ENCODE assay signal across 29 cellular contexts in the genomic region with DNA sequence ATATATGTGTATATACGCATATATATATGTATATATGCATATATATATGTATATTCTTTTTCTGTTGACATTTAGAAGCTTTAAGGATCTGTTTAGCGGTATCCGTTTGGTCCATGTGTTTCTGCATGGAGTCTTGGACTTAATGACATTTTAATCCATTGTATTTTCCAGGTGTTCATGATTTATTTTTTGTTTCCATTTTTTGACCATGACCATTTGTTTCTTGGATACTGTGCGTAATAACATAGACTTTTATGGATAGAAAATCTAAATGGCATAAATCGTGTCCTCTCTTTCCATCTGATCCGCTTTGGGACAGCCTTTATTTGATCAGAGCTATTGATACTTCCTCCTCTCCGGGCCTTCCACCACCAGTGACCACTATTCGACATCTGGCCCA.
"Had no signal": no experiment of that assay in that cellular context is flagged by ENCODE, and none has a peak within 500 bp of the region (broad histone marks: within the 10 kb centered on the region; RNA-seq: fewer than 3 reads in every experiment).

No MANE protein-coding gene starts in this region.

- H3K4me3 Mint-ChIP-seq: naive thymus-derived CD8-positive, alpha-beta T cell; natural killer cell treated with Interleukin-12 subunit alpha and Interleukin-12 subunit beta and Interleukin-15 and Interleukin-18, amount 100 ng/mL, for 72 hours; nephron progenitor cell; neural crest cell; stimulated activated memory B cell treated with anti-CD40 and anti-IgM and Interleukin-4, amounts not matched to agents 10 μg/mL and 1 μg/mL and 100 μg/mL, for 72 hours; stimulated activated naive CD8-positive, alpha-beta T cell treated with anti-CD3 and anti-CD28 coated beads, Interleukin-15, amount 100 ng/mL, for 72 hours had no signal

- H3K27me3 ChIP-seq: neutrophil, pancreas, right lobe of liver, spleen, suprapubic skin, testis, tibial artery, upper lobe of left lung, vagina had no signal

- H3K4me1 ChIP-seq: prostate gland, spleen, testis had no signal

- H3K36me3 ChIP-seq: neutrophil, pancreas, prostate gland, right lobe of liver, spleen, tibial artery had no signal

- H3K27ac ChIP-seq: neutrophil, pancreas, prostate gland, right lobe of liver, skin epidermis, spleen, suprapubic skin, testis, tibial artery, upper lobe of left lung, vagina had no signal

- H3K36me3 Mint-ChIP-seq: naive thymus-derived CD8-positive, alpha-beta T cell; natural killer cell treated with Interleukin-12 subunit alpha and Interleukin-12 subunit beta and Interleukin-15 and Interleukin-18, amount 100 ng/mL, for 72 hours; stimulated activated memory B cell treated with anti-CD40 and anti-IgM and Interleukin-4, amounts not matched to agents 10 μg/mL and 1 μg/mL and 100 μg/mL, for 72 hours had no signal

- H3K27me3 Mint-ChIP-seq: stimulated activated memory B cell treated with anti-CD40 and anti-IgM and Interleukin-4, amounts not matched to agents 10 μg/mL and 1 μg/mL and 100 μg/mL, for 72 hours; stimulated activated naive CD8-positive, alpha-beta T cell treated with anti-CD3 and anti-CD28 coated beads, Interleukin-15, amount 100 ng/mL, for 72 hours had no signal

- H3K9me3 ChIP-seq: neutrophil, pancreas, prostate gland, right lobe of liver, spleen, suprapubic skin, testis, tibial artery, upper lobe of left lung, vagina had no signal

- H3K27ac Mint-ChIP-seq: naive thymus-derived CD8-positive, alpha-beta T cell; natural killer cell treated with Interleukin-12 subunit alpha and Interleukin-12 subunit beta and Interleukin-15 and Interleukin-18, amount 100 ng/mL, for 72 hours; nephron progenitor cell; stimulated activated memory B cell treated with anti-CD40 and anti-IgM and Interleukin-4, amounts not matched to agents 10 μg/mL and 1 μg/mL and 100 μg/mL, for 72 hours; stimulated activated naive CD8-positive, alpha-beta T cell treated with anti-CD3 and anti-CD28 coated beads, Interleukin-15, amount 100 ng/mL, for 72 hours had no signal

- H3K9me3 Mint-ChIP-seq: naive thymus-derived CD8-positive, alpha-beta T cell; natural killer cell treated with Interleukin-12 subunit alpha and Interleukin-12 subunit beta and Interleukin-15 and Interleukin-18, amount 100 ng/mL, for 72 hours; nephron progenitor cell; neural crest cell; stimulated activated memory B cell treated with anti-CD40 and anti-IgM and Interleukin-4, amounts not matched to agents 10 μg/mL and 1 μg/mL and 100 μg/mL, for 72 hours; stimulated activated naive CD8-positive, alpha-beta T cell treated with anti-CD3 and anti-CD28 coated beads, Interleukin-15, amount 100 ng/mL, for 72 hours had no signal

- H3K4me3 ChIP-seq: pancreas, prostate gland, right lobe of liver, skin epidermis, smooth muscle cell, spleen, suprapubic skin, testis, tibial artery, upper lobe of left lung, vagina had no signal

- DNase-seq: naive thymus-derived CD8-positive, alpha-beta T cell; nephron progenitor cell; nucleus accumbens; pancreas; right cardiac atrium; right lobe of liver; spleen; stimulated activated CD4-positive, alpha-beta T cell treated with anti-CD3 and anti-CD28 coated beads, Interleukin-12 subunit alpha, Interleukin-12 subunit beta, amount 100 ng/mL, for 4 hours; stimulated activated CD4-positive, alpha-beta T cell treated with anti-CD3 and anti-CD28 coated beads, Interleukin-1b, Interleukin-23, amount 100 ng/mL, for 48 hours; stimulated activated CD4-positive, alpha-beta T cell treated with anti-CD3 and anti-CD28 coated beads, Interleukin-4, amount 100 ng/mL, for 1 hour; stimulated activated CD4-positive, alpha-beta T cell treated with anti-CD3 and anti-CD28 coated beads, Interleukin-4, amount 100 ng/mL, for 4 hours; stimulated activated CD8-positive, alpha-beta memory T cell treated with anti-CD3 and anti-CD28 coated beads, Interleukin-4, amount 100 ng/mL, for 48 hours; stimulated activated naive CD4-positive, alpha-beta T cell; stimulated activated naive CD8-positive, alpha-beta T cell treated with anti-CD3 and anti-CD28 coated beads, Interleukin-15, amount 100 ng/mL, for 72 hours; stimulated activated naive CD8-positive, alpha-beta T cell treated with anti-CD3 and anti-CD28 coated beads, Interleukin-15, Interleukin-2, amounts not matched to agents 100 U/mL and 50 U/mL, for 24 hours; substantia nigra; testis; tibial artery; trophoblast cell; upper lobe of left lung had no signal

- ATAC-seq: naive thymus-derived CD8-positive, alpha-beta T cell; natural killer cell treated with Interleukin-12 subunit alpha and Interleukin-12 subunit beta and Interleukin-15 and Interleukin-18, amount 100 ng/mL, for 72 hours; pancreas; right cardiac atrium; right lobe of liver; stimulated activated memory B cell treated with anti-CD40 and anti-IgM and Interleukin-4, amounts not matched to agents 10 μg/mL and 1 μg/mL and 100 μg/mL, for 72 hours; stimulated activated naive CD8-positive, alpha-beta T cell treated with anti-CD3 and anti-CD28 coated beads, Interleukin-15, amount 100 ng/mL, for 72 hours; stimulated activated naive CD8-positive, alpha-beta T cell treated with anti-CD3 and anti-CD28 coated beads, Interleukin-15, Interleukin-2, amounts not matched to agents 100 U/mL and 50 U/mL, for 24 hours had no signal

- H3K4me1 Mint-ChIP-seq: naive thymus-derived CD8-positive, alpha-beta T cell; neural crest cell; stimulated activated memory B cell treated with anti-CD40 and anti-IgM and Interleukin-4, amounts not matched to agents 10 μg/mL and 1 μg/mL and 100 μg/mL, for 72 hours; stimulated activated naive CD8-positive, alpha-beta T cell treated with anti-CD3 and anti-CD28 coated beads, Interleukin-15, amount 100 ng/mL, for 72 hours had no signal
